8 cellular contexts compared by ENCODE assay signal in the genomic region with DNA sequence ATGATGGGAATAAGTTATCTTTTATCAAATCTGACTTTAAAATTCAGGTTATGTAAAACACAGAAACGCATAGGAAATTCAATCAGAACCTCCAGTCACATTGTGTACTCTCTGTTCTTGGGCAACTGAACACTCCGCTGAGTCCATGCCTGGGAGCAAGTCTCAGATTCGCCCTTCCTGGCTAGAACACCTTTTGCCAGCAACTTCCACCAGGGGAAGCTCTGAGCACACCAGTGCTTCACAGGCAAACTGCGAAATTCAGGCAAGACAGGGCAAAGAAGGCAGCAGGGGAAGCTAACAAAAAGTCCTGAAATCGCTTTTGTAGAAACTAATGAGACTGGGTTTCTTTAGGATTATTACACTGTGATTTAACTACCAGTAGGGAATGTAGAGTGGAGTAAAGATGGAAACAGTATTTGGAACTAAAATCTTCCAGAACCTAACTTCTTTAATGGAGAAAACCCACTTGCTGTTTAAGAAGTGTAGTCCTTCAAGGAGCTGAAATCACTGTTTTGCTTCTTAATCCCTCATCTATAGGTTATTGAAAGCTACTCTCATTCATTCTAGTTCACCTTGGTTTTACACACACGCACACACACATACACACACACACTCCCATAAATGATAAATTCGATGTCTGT.
A peak's percentile ranks its signal among the peaks of the same experiment; 100 is the strongest.
DNase-seq lines count a peak whose midpoint lies in the region; ATAC-seq, FAIRE-seq and TF ChIP-seq lines count a peak whose summit lies in the region.

No MANE protein-coding gene starts in this region.

- H3K79me2 ChIP-seq in HepG2 (ENCODE audit: insufficient read depth, low read length), result no peaks in the 10 kb centered on the region

- peak; percentile 72 for ATAC-seq in GM21390 (IDR thresholded peaks at IDR 0.05; ENCODE audit: unreplicated experiment)
- peak; percentile 99 for ATAC-seq in HepG2
- ATAC-seq in GM21423 (IDR thresholded peaks at IDR 0.05; ENCODE audit: unreplicated experiment), result no peak
- ATAC-seq in activated CD4-positive, CD25-positive, alpha-beta regulatory T cell treated with anti-CD3 and anti-CD28 coated beads, Interleukin-2, amount 50 U/mL, for 24 hours, result no peak

- no peaks in the 10 kb centered on the region for H3K4me1 ChIP-seq in HepG2 (ENCODE audit: insufficient read depth, low read length)

- 9% methylated on average over 7 of the region's 7 CpGs for WGBS in HepG2 (ENCODE audit: low lambda C conversion rate)

- no peaks in the 10 kb centered on the region for H3K36me3 ChIP-seq in HepG2 (replicated peaks in 1 of 2; ENCODE audit: control insufficient read depth in 1 of 2, insufficient read depth in 2 of 2, low read length in 2 of 2)

- no peak overlapping the region for H3K4me2 ChIP-seq in HepG2 (ENCODE audit: low read depth, low read length)

- H3K9me3 ChIP-seq in HepG2 (ENCODE audit: low read length), result no peaks in the 10 kb centered on the region

- TF ChIP-seq CTCF in astrocyte of the cerebellum (IDR thresholded peaks at IDR 0.05; ENCODE audit: low read depth, low read length, missing control alignments) (peak; percentile 96), HepG2 (CRISPR knock-in tag; IDR thresholded peaks at IDR 0.05) (peak; percentile 83)

- intact Hi-C loops in HepG2 (cut with micrococcal nuclease; ENCODE audit: unreplicated experiment), result no loop called here

- no peak for TF ChIP-seq EP300 in HepG2 (IDR thresholded peaks at IDR 0.05; ENCODE audit: low read depth in 2 of 2, low read length in 2 of 2)
- TF ChIP-seq EP300 in HepG2 (CRISPR knock-in tag; IDR thresholded peaks at IDR 0.05; ENCODE audit: borderline replicate concordance), result no peak

- no peak for TF ChIP-seq POLR2A in HepG2 (IDR thresholded peaks at IDR 0.05; ENCODE audit: insufficient read depth in 1 of 2, low read depth in 2 of 2, low read length in 2 of 2)

- in situ Hi-C loops in astrocyte of the cerebellum (cut with HindIII; ENCODE audit: low sequenced_read_pairs) (no loop called here), HepG2 (cut with HindIII; ENCODE audit: extremely low pct_ligation_motif_present, low pct_unique_long_range_greater_than_20kb) (no loop called here)

- H3K27ac ChIP-seq in HepG2 (ENCODE audit: extremely low read length, insufficient read depth, low read length), result no peak overlapping the region

- peak; percentile 94 for DNase-seq in DMS 273 (lab: John Stamatoyannopoulos, UW; ENCODE audit: unreplicated experiment)
- DNase-seq in NCI-H1694 treated with DMSO at 0.1 percent for 48 hours (lab: John Stamatoyannopoulos, UW), result peak; percentile 86
- DNase-seq in astrocyte of the cerebellum (ENCODE audit: low read depth), result peak; percentile 36
- DNase-seq in HepG2 (ENCODE audit: low spot score), result peak; percentile 50
- DNase-seq in T-helper 2 cell, result no peak

- no peak overlapping the region for H3K9ac ChIP-seq in HepG2 (ENCODE audit: insufficient read depth, low read depth, low read length)

- no peaks in the 10 kb centered on the region for H4K20me1 ChIP-seq in HepG2 (ENCODE audit: insufficient read depth, low read length)

- no TSS peak for BruUV-seq in HepG2 (replicated peaks; lab: Mats Ljungman, UMichigan)

- POLR2A ChIA-PET in HepG2 (lab: Yijun Ruan, JAX), result no interaction called here

- TF ChIP-seq RAD21 in HepG2 (CRISPR knock-in tag; IDR thresholded peaks at IDR 0.05), result 0 out of 2 replicates have a peak, but pooled peaks have one; percentile 25

- no peak overlapping the region for H2AFZ ChIP-seq in HepG2 (ENCODE audit: low read length)

- FAIRE-seq in HepG2 (lab: Jason Lieb, UNC), result peak; percentile 88

- no peaks in the 10 kb centered on the region for H3K27me3 ChIP-seq in HepG2 (ENCODE audit: control insufficient read depth in 1 of 2, insufficient read depth in 2 of 2, low read length in 2 of 2)

- CTCF ChIA-PET in HepG2 (lab: Yijun Ruan, JAX; ENCODE audit: low intra/inter-chr PET ratio, low total read pairs), result no interaction called here

- H3K4me3 ChIP-seq in astrocyte of the cerebellum (ENCODE audit: low read depth, low read length) (no peak overlapping the region), HepG2 (replicated peaks in 1 of 3; ENCODE audit: insufficient read depth in 1 of 3, low read depth in 2 of 3, low read length in 3 of 3) (no peak overlapping the region)

TF ChIP-seq in HepG2, 621 proteins besides CTCF, POLR2A, EP300 and RAD21:
- TF ChIP-seq SMC3 (IDR thresholded peaks at IDR 0.05; ENCODE audit: low read length) (peak; percentile 33; the same call in 1 of the 2 replicates), KAT8 (CRISPR knock-in tag; IDR thresholded peaks at IDR 0.05) (no peak), STAG1 (CRISPR knock-in tag; IDR thresholded peaks at IDR 0.05) (peak; percentile 80), ZFAT (CRISPR knock-in tag; conservative IDR thresholded peaks at IDR 0.05) (no peak), ZNF44 (CRISPR knock-in tag; IDR thresholded peaks at IDR 0.05) (no peak), ZFP36 (IDR thresholded peaks at IDR 0.05; ENCODE audit: borderline replicate concordance, low read depth, low read length, partially characterized antibody) (peak; percentile 49), HNF1B (CRISPR knock-in tag; IDR thresholded peaks at IDR 0.05) (0 out of 2 replicates have a peak, but pooled peaks have one; percentile 16), SOX13 (IDR thresholded peaks at IDR 0.05) (no peak), SOX13 (CRISPR knock-in tag; conservative IDR thresholded peaks at IDR 0.05 in 1 of 2, IDR thresholded peaks at IDR 0.05 in 1 of 2) (no peak), XRCC5 (optimal IDR thresholded peaks at IDR 0.05; ENCODE audit: low read length) (peak; percentile 53), RBFOX2 (IDR thresholded peaks at IDR 0.05; ENCODE audit: low read depth, low read length) (no peak), KAT2B (IDR thresholded peaks at IDR 0.05; ENCODE audit: borderline replicate concordance, low read depth, low read length) (no peak)
- TF ChIP-seq, protein P1, sequence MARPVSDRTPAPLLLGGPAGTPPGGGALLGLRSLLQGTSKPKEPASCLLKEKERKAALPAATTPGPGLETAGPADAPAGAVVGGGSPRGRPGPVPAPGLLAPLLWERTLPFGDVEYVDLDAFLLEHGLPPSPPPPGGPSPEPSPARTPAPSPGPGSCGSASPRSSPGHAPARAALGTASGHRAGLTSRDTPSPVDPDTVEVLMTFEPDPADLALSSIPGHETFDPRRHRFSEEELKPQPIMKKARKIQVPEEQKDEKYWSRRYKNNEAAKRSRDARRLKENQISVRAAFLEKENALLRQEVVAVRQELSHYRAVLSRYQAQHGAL (CRISPR knock-in tag; IDR thresholded peaks at IDR 0.05; ENCODE audit: not compliant biosample characterization), result no peak

Comparison
In these comparisons a context has a peak if more than half of its experiments do, and no peak if none do; other contexts are left out.
1. DNase-seq: peak in DMS 273 (single experiment), NCI-H1694 treated with DMSO at 0.1 percent for 48 hours (single experiment), astrocyte of the cerebellum (single experiment) and HepG2 (single experiment); none in T-helper 2 cell (0 of 5).
2. ATAC-seq: peak in GM21390 (single experiment) and HepG2 (single experiment); none in GM21423 (single experiment) and activated CD4-positive, CD25-positive, alpha-beta regulatory T cell treated with anti-CD3 and anti-CD28 coated beads, Interleukin-2, amount 50 U/mL, for 24 hours (0 of 2).